ENCODE assay signal across 25 cellular contexts in genomic region chr11:63849691-63850090, GRCh38. TPM values are rescaled to one million over a fixed set of nuclear protein-coding genes. Genes with fewer than 3 reads are reported as not detected.
A peak's percentile ranks its signal among the peaks of the same experiment; 100 is the strongest.
DNase-seq lines count a peak whose midpoint lies in the region; ATAC-seq, FAIRE-seq and TF ChIP-seq lines count a peak whose summit lies in the region.
"Had no signal": no experiment of that assay in that cellular context is flagged by ENCODE, and none has a peak within 500 bp of the region (broad histone marks: within the 10 kb centered on the region; RNA-seq: fewer than 3 reads in every experiment).

No MANE protein-coding gene starts in this region.

- TF ChIP-seq EP300 in HepG2 (IDR thresholded peaks at IDR 0.05; ENCODE audit: low read depth in 2 of 2, low read length in 2 of 2) (no peak), HepG2 (CRISPR knock-in tag; IDR thresholded peaks at IDR 0.05; ENCODE audit: borderline replicate concordance) (no peak)

- H3K36me3 ChIP-seq in HepG2 (replicated peaks in 1 of 2; ENCODE audit: control insufficient read depth in 1 of 2, insufficient read depth in 2 of 2, low read length in 2 of 2) = peaks cover 1 to 7% of the 10 kb centered on the region in 2 experiments; a peak in 3 of 5 replicates
- no peaks in the 10 kb centered on the region for H3K36me3 ChIP-seq in right lobe of liver
- H3K36me3 ChIP-seq in thyroid gland = no peaks in the 10 kb centered on the region
- H3K36me3 ChIP-seq: tibial artery had no signal

- no peaks in the 10 kb centered on the region; the same call in 1 of the 2 replicates for H3K9me3 Mint-ChIP-seq in WTC11
- H3K9me3 Mint-ChIP-seq: activated naive CD4-positive, alpha-beta T cell treated with anti-CD3 and anti-CD28 coated beads, Interleukin-2, amount 10 ng/mL, durations not matched to agents 7 days and 5 days; endodermal cell; stimulated activated naive B cell treated with anti-CD40 and anti-IgM and Interleukin-4, amounts not matched to agents 10 μg/mL and 1 μg/mL and 100 μg/mL, for 72 hours had no signal

- H3K4me3 ChIP-seq in HepG2 (replicated peaks in 1 of 3; ENCODE audit: insufficient read depth in 1 of 3, low read depth in 2 of 3, low read length in 3 of 3) (no peak overlapping the region), right lobe of liver (no peak overlapping the region), thyroid gland (replicated peaks in 1 of 3) (no peak overlapping the region)
- H3K4me3 ChIP-seq: tibial artery had no signal

- 97% methylated on average over 2 of the region's 2 CpGs for WGBS in HepG2 (ENCODE audit: low lambda C conversion rate)
- 88% methylated on average over 2 of the region's 2 CpGs for WGBS in right lobe of liver (ENCODE audit: insufficient coverage, low coverage, low lambda C conversion rate, missing lambda C conversion rate)
- WGBS in thyroid gland, 2 donors = 38 to 52% methylated on average over 2 of the region's 2 CpGs

- H3K27me3 ChIP-seq in HepG2 (ENCODE audit: control insufficient read depth in 1 of 2, insufficient read depth in 2 of 2, low read length in 2 of 2) (no peaks in the 10 kb centered on the region), right lobe of liver (no peaks in the 10 kb centered on the region), layer of hippocampus (ENCODE audit: control insufficient read depth, insufficient read depth, low read length) (no peaks in the 10 kb centered on the region), thyroid gland (no peaks in the 10 kb centered on the region)
- H3K27me3 ChIP-seq: tibial artery had no signal

- H3K27ac Mint-ChIP-seq in WTC11 = peak overlapping the region; percentile 89
- H3K27ac Mint-ChIP-seq: endodermal cell had no signal

- TF ChIP-seq POLR2A in HepG2 (IDR thresholded peaks at IDR 0.05; ENCODE audit: insufficient read depth in 1 of 2, low read depth in 2 of 2, low read length in 2 of 2) (no peak), right lobe of liver (IDR thresholded peaks at IDR 0.05) (no peak), thyroid gland (IDR thresholded peaks at IDR 0.05) (no peak)

- CTCF ChIA-PET in HepG2 (lab: Yijun Ruan, JAX; ENCODE audit: low intra/inter-chr PET ratio, low total read pairs) = no interaction called here
- CTCF ChIA-PET in WTC11 (lab: Charles Lee) = no interaction called here

- no peak overlapping the region for H3K4me2 ChIP-seq in HepG2 (ENCODE audit: low read depth, low read length)

- no peaks in the 10 kb centered on the region for H3K9me3 ChIP-seq in HepG2 (ENCODE audit: low read length)
- no peaks in the 10 kb centered on the region for H3K9me3 ChIP-seq in right lobe of liver
- no peaks in the 10 kb centered on the region for H3K9me3 ChIP-seq in thyroid gland
- H3K9me3 ChIP-seq: tibial artery had no signal

- H3K27ac ChIP-seq in HepG2 (ENCODE audit: extremely low read length, insufficient read depth, low read length) = no peak overlapping the region
- no peak overlapping the region for H3K27ac ChIP-seq in right lobe of liver
- peak overlapping the region; percentile 21 for H3K27ac ChIP-seq in layer of hippocampus (ENCODE audit: low read depth, low read length)
- H3K27ac ChIP-seq in thyroid gland = peak overlapping the region; percentile 55 to 89 (median 85)
- H3K27ac ChIP-seq: tibial artery had no signal

- in situ Hi-C loops in HepG2 (cut with HindIII; ENCODE audit: extremely low pct_ligation_motif_present, low pct_unique_long_range_greater_than_20kb) = no loop called here

- TF ChIP-seq RAD21 in HepG2 (CRISPR knock-in tag; IDR thresholded peaks at IDR 0.05) = no peak

- ATAC-seq in HepG2 (no peak), right lobe of liver (no peak), WTC11 (no peak), GM21390 (IDR thresholded peaks at IDR 0.05; ENCODE audit: unreplicated experiment) (no peak)
- ATAC-seq: stimulated activated naive B cell treated with anti-CD40 and anti-IgM and Interleukin-4, amounts not matched to agents 10 μg/mL and 1 μg/mL and 100 μg/mL, for 72 hours had no signal

- DNase-seq in HepG2 (ENCODE audit: low spot score) = no peak
- no peak for DNase-seq in right lobe of liver
- DNase-seq in WTC11 (ENCODE audit: low spot score) = no peak
- no peak for DNase-seq in thyroid gland
- no peak for DNase-seq in activated CD4-positive, CD25-positive, alpha-beta regulatory T cell (lab: John Stamatoyannopoulos, UW)
- DNase-seq in HUDEP-2 (lab: John Stamatoyannopoulos, UW; ENCODE audit: unreplicated experiment in 76 of 76) = no peak
- DNase-seq: activated naive CD4-positive, alpha-beta T cell treated with anti-CD3 and anti-CD28 coated beads, Interleukin-2, amount 10 ng/mL, durations not matched to agents 7 days and 5 days; activated T-cell treated with anti-CD3 and anti-CD28 coated beads, Interleukin-2, amount 50 U/mL, for 1 hour; COR-L47; DND-41; endodermal cell; islet precursor cell; NCI-H1092; NCI-H187 treated with DMSO at 0.1 percent for 48 hours; NCI-H446; OCI-M1; Right ventricle myocardium superior; small intestine; stimulated activated naive B cell treated with anti-CD40 and anti-IgM and Interleukin-4, amounts not matched to agents 10 μg/mL and 1 μg/mL and 100 μg/mL, for 72 hours; tibial artery had no signal

- TF ChIP-seq CTCF in HepG2 (CRISPR knock-in tag; IDR thresholded peaks at IDR 0.05) = no peak
- TF ChIP-seq CTCF in right lobe of liver (IDR thresholded peaks at IDR 0.05) = no peak
- no peak for TF ChIP-seq CTCF in WTC11 (IDR thresholded peaks at IDR 0.05)
- no peak for TF ChIP-seq CTCF in thyroid gland (IDR thresholded peaks at IDR 0.05)

- H3K9ac ChIP-seq in HepG2 (ENCODE audit: insufficient read depth, low read depth, low read length) = no peak overlapping the region

- no peak overlapping the region for H3K4me3 Mint-ChIP-seq in WTC11
- H3K4me3 Mint-ChIP-seq: activated naive CD4-positive, alpha-beta T cell treated with anti-CD3 and anti-CD28 coated beads, Interleukin-2, amount 10 ng/mL, durations not matched to agents 7 days and 5 days; endodermal cell; stimulated activated naive B cell treated with anti-CD40 and anti-IgM and Interleukin-4, amounts not matched to agents 10 μg/mL and 1 μg/mL and 100 μg/mL, for 72 hours had no signal

- intact Hi-C loops in HepG2 (cut with micrococcal nuclease; ENCODE audit: unreplicated experiment) = no loop called here
- intact Hi-C loops in right lobe of liver (cut with DNase I) = no loop called here
- intact Hi-C loops in thyroid gland (cut with DNase I) = no loop called here

- no peak for FAIRE-seq in HepG2 (lab: Jason Lieb, UNC)
- FAIRE-seq: colon, GM12891, HTR-8/SVneo, small intestine had no signal

- peaks cover 51% of the 10 kb centered on the region for H3K79me2 ChIP-seq in HepG2 (ENCODE audit: insufficient read depth, low read length)

- POLR2A ChIA-PET in HepG2 (lab: Yijun Ruan, JAX) = interaction anchor here (1.6 to 2.1 kb wide), 2 partner anchors 11 kb away, joined by 5 to 7 read pairs; partner anchors contain the start of gene MARK2
- POLR2A ChIA-PET in WTC11 (lab: Charles Lee) = no interaction called here

- no peaks in the 10 kb centered on the region for H3K27me3 Mint-ChIP-seq in WTC11 (ENCODE audit: low read depth)
- H3K27me3 Mint-ChIP-seq: activated naive CD4-positive, alpha-beta T cell treated with anti-CD3 and anti-CD28 coated beads, Interleukin-2, amount 10 ng/mL, durations not matched to agents 7 days and 5 days; stimulated activated naive B cell treated with anti-CD40 and anti-IgM and Interleukin-4, amounts not matched to agents 10 μg/mL and 1 μg/mL and 100 μg/mL, for 72 hours had no signal

- H3K36me3 Mint-ChIP-seq in WTC11 = peaks cover 12% of the 10 kb centered on the region

- BruUV-seq in HepG2 (replicated peaks; lab: Mats Ljungman, UMichigan) = no TSS peak

- H2AFZ ChIP-seq in HepG2 (ENCODE audit: low read length) = no peak overlapping the region

- peaks cover 45% of the 10 kb centered on the region for H3K4me1 ChIP-seq in HepG2 (ENCODE audit: insufficient read depth, low read length)
- peaks cover 0 to 13% (median 0%) of the 10 kb centered on the region in 4 donors for H3K4me1 ChIP-seq in right lobe of liver
- peaks cover 71 to 72% of the 10 kb centered on the region in 2 donors for H3K4me1 ChIP-seq in thyroid gland

- no peaks in the 10 kb centered on the region for H4K20me1 ChIP-seq in HepG2 (ENCODE audit: insufficient read depth, low read length)

- peaks cover 56% of the 10 kb centered on the region for H3K4me1 Mint-ChIP-seq in WTC11

RNA-seq across cellular contexts. Expression of gene MARK2, which starts 10.8 kb away (rescaled TPM):
- total RNA-seq in HepG2 (2016; rRNA removed; fragmentation: Illumina TruSeq; extraction: Trizol) = 13.9 and 17.4 TPM in 2 replicates
- 2.8 and 3.2 TPM in 2 replicates for total RNA-seq in HepG2 (2016; cell fraction: cytosol; rRNA removed; fragmentation: Illumina TruSeq; extraction: Trizol; ENCODE audit: low read depth)
- 13.6 and 14.5 TPM in 2 replicates for total RNA-seq in HepG2 (2016; cell fraction: insoluble cytoplasmic fraction; rRNA removed; fragmentation: Illumina TruSeq; extraction: Trizol)
- total RNA-seq in HepG2 (2016; cell fraction: membrane; rRNA removed; fragmentation: Illumina TruSeq; extraction: Trizol) = 10.2 and 10.4 TPM in 2 replicates
- total RNA-seq in HepG2 (2016; cell fraction: nucleus; rRNA removed; fragmentation: Illumina TruSeq; extraction: Trizol) = 13.5 and 15.1 TPM in 2 replicates
- 13.5 and 14.6 TPM in 2 replicates for polyA plus RNA-seq in HepG2 (2011; rRNA removed)
- 9.1 and 10.3 TPM in 2 replicates for polyA plus RNA-seq in HepG2 (2011; cell fraction: cytosol; rRNA removed)
- 16.5 and 18.4 TPM in 2 replicates for polyA plus RNA-seq in HepG2 (2011; cell fraction: nucleus; rRNA removed)
- 11.6 and 13.0 TPM in 2 replicates for polyA plus RNA-seq in HepG2 (2012)
- polyA plus RNA-seq in HepG2 (2016; cell fraction: cytosol; fragmentation: Illumina TruSeq; extraction: Trizol; ENCODE audit: low read depth) = 1.5 and 1.6 TPM in 2 replicates
- polyA plus RNA-seq in HepG2 (2016; cell fraction: insoluble cytoplasmic fraction; fragmentation: Illumina TruSeq; extraction: Trizol; ENCODE audit: low read depth) = 13.0 and 19.7 TPM in 2 replicates
- polyA plus RNA-seq in HepG2 (2016; cell fraction: membrane; fragmentation: Illumina TruSeq; extraction: Trizol; ENCODE audit: low read depth) = 6.2 and 6.3 TPM in 2 replicates
- 21.4 and 25.0 TPM in 2 replicates for polyA plus RNA-seq in HepG2 (2016; cell fraction: nucleus; fragmentation: Illumina TruSeq; extraction: Trizol; ENCODE audit: insufficient read depth, low read depth)
- polyA minus RNA-seq in HepG2 (2011; rRNA and poly(A)+ RNA removed; ENCODE audit: low replicate concordance) = 21.4 and 36.1 TPM in 2 replicates
- polyA minus RNA-seq in HepG2 (2011; cell fraction: cytosol; rRNA and poly(A)+ RNA removed) = 15.8 and 17.9 TPM in 2 replicates
- polyA minus RNA-seq in HepG2 (2011; cell fraction: nucleus; rRNA and poly(A)+ RNA removed) = 10.9 and 17.4 TPM in 2 replicates
- total RNA-seq in right lobe of liver = 10 to 100 TPM; 10.6 to 14.8 (median 12.2) TPM
- total RNA-seq in WTC11 (2021) = 50.8 to 57.4 TPM (median 51.4 TPM) in 3 replicates
- total RNA-seq in thyroid gland = 10 to 100 TPM; 28.2 to 57.7 (median 48.6) TPM

RNA-seq across cellular contexts. Expression of gene SPINDOC, which starts 36.4 kb away (rescaled TPM):
- total RNA-seq in HepG2 (2016; rRNA removed; fragmentation: Illumina TruSeq; extraction: Trizol) = 23.6 and 29.9 TPM in 2 replicates
- 44.1 and 45.2 TPM in 2 replicates for total RNA-seq in HepG2 (2016; cell fraction: cytosol; rRNA removed; fragmentation: Illumina TruSeq; extraction: Trizol; ENCODE audit: low read depth)
- total RNA-seq in HepG2 (2016; cell fraction: insoluble cytoplasmic fraction; rRNA removed; fragmentation: Illumina TruSeq; extraction: Trizol) = 19.6 and 30.8 TPM in 2 replicates
- total RNA-seq in HepG2 (2016; cell fraction: membrane; rRNA removed; fragmentation: Illumina TruSeq; extraction: Trizol) = 65.9 and 67.9 TPM in 2 replicates
- 18.3 and 21.0 TPM in 2 replicates for total RNA-seq in HepG2 (2016; cell fraction: nucleus; rRNA removed; fragmentation: Illumina TruSeq; extraction: Trizol)
- 21.4 and 24.8 TPM in 2 replicates for polyA plus RNA-seq in HepG2 (2011; rRNA removed)
- polyA plus RNA-seq in HepG2 (2011; cell fraction: cytosol; rRNA removed) = 20.8 and 31.5 TPM in 2 replicates
- polyA plus RNA-seq in HepG2 (2011; cell fraction: nucleus; rRNA removed) = 29.5 and 33.6 TPM in 2 replicates
- polyA plus RNA-seq in HepG2 (2012) = 17.1 and 21.7 TPM in 2 replicates
- polyA plus RNA-seq in HepG2 (2016; cell fraction: cytosol; fragmentation: Illumina TruSeq; extraction: Trizol; ENCODE audit: low read depth) = 69.3 and 70.4 TPM in 2 replicates
- 36.8 and 41.3 TPM in 2 replicates for polyA plus RNA-seq in HepG2 (2016; cell fraction: insoluble cytoplasmic fraction; fragmentation: Illumina TruSeq; extraction: Trizol; ENCODE audit: low read depth)
- polyA plus RNA-seq in HepG2 (2016; cell fraction: membrane; fragmentation: Illumina TruSeq; extraction: Trizol; ENCODE audit: low read depth) = 88.9 and 91.0 TPM in 2 replicates
- polyA plus RNA-seq in HepG2 (2016; cell fraction: nucleus; fragmentation: Illumina TruSeq; extraction: Trizol; ENCODE audit: insufficient read depth, low read depth) = 55.9 and 57.5 TPM in 2 replicates
- polyA minus RNA-seq in HepG2 (2011; rRNA and poly(A)+ RNA removed; ENCODE audit: low replicate concordance) = 17.5 and 25.8 TPM in 2 replicates
- polyA minus RNA-seq in HepG2 (2011; cell fraction: cytosol; rRNA and poly(A)+ RNA removed) = 9.3 and 10.1 TPM in 2 replicates
- polyA minus RNA-seq in HepG2 (2011; cell fraction: nucleus; rRNA and poly(A)+ RNA removed) = 13.3 and 14.8 TPM in 2 replicates
- 1 to 10 TPM; 2.2 to 5.0 (median 2.7) TPM for total RNA-seq in right lobe of liver
- total RNA-seq in WTC11 (2021) = 93.8 to 108 TPM (median 106 TPM) in 3 replicates
- 10 to 100 TPM in 2 of 4 donors, 1 to 10 TPM in 2; 7.4 to 12.6 (median 10.3) TPM for total RNA-seq in thyroid gland

Comparison
In these comparisons a context has a peak if more than half of its experiments do, and no peak if none do; other contexts are left out.
1. H3K27ac ChIP-seq: peak in layer of hippocampus (single experiment) and thyroid gland (3 of 3); none in HepG2 (single experiment) and right lobe of liver (0 of 3).